In genomic region chr19:45885556-45886426, GRCh38 we compare ENCODE assay signal across 8 cellular contexts. TPM values are rescaled to one million over a fixed set of nuclear protein-coding genes. Genes with fewer than 3 reads are reported as not detected.
A peak's percentile ranks its signal among the peaks of the same experiment; 100 is the strongest.
DNase-seq lines count a peak whose midpoint lies in the region; ATAC-seq, FAIRE-seq and TF ChIP-seq lines count a peak whose summit lies in the region.

Gene IRF2BP1, minus strand, starts transcription at chr19:45886141. Its CDS starts 367 bp downstream, at chr19:45885774.

- peak within 1 kb of the TSS; percentile 97 for H3K27ac ChIP-seq in smooth muscle cell (ENCODE audit: low read depth)

- DNase-seq in A172 (ENCODE audit: low spot score) (peak; percentile 68), NCI-H345 (lab: John Stamatoyannopoulos, UW) (peak; percentile 86), WTC11 (ENCODE audit: low spot score) (peak; percentile 93), bronchial epithelial cell (ENCODE audit: low read depth) (peak; percentile 83), immature natural killer cell (peak; percentile 88 to 91 (median 90)), smooth muscle cell (lab: John Stamatoyannopoulos, UW; ENCODE audit: unreplicated experiment) (peak; percentile 83)

- H3K36me3 Mint-ChIP-seq in WTC11 (no peaks in the 10 kb centered on the region), immature natural killer cell (peaks cover 0 to 4% (median 3%) of the 10 kb centered on the region in 3 donors)

- H3K4me3 Mint-ChIP-seq in WTC11 (peak within 1 kb of the TSS; percentile 94), immature natural killer cell (peak within 1 kb of the TSS; percentile 96 to 100 (median 97))

- CTCF ChIA-PET in WTC11 (lab: Charles Lee): interaction anchor here (0.7 to 8.5 kb wide), 15 partner anchors 17 to 208 kb away, joined by 3 to 212 read pairs (median 6); partner anchors contain the start of genes DMWD, FOXA3, MYPOP and RSPH6A

- H3K27me3 Mint-ChIP-seq in WTC11 (ENCODE audit: low read depth) (no peaks in the 10 kb centered on the region), immature natural killer cell (ENCODE audit: low read depth in 3 of 3) (peaks cover 4 to 13% (median 9%) of the 10 kb centered on the region in 3 donors)

- H4K20me1 ChIP-seq in smooth muscle cell (ENCODE audit: low read depth): peaks cover 23% of the 10 kb centered on the region

- H3K27ac Mint-ChIP-seq in WTC11 (peak within 1 kb of the TSS; percentile 96), immature natural killer cell (peak within 1 kb of the TSS; percentile 94 to 99 (median 96))

- peak; percentile 53 for ATAC-seq in GM18867 (IDR thresholded peaks at IDR 0.05; ENCODE audit: unreplicated experiment)
- ATAC-seq in HG03135 (IDR thresholded peaks at IDR 0.05; ENCODE audit: unreplicated experiment): peak; percentile 49
- ATAC-seq in WTC11: peak; percentile 11

- H3K4me1 ChIP-seq in smooth muscle cell (ENCODE audit: low read depth): peaks cover 20% of the 10 kb centered on the region

- POLR2A ChIA-PET in WTC11 (lab: Charles Lee): interaction anchor here (0.5 to 2.5 kb wide), 10 partner anchors 15 to 371 kb away, joined by 3 to 31 read pairs (median 4); partner anchors contain the start of genes FOXA3, MYPOP, SIX5 and SYMPK

- peak within 1 kb of the TSS; percentile 95 for H2AFZ ChIP-seq in smooth muscle cell (ENCODE audit: low read depth)

- H3K36me3 ChIP-seq in bronchial epithelial cell (ENCODE audit: control insufficient read depth, insufficient read depth, low read length) (peaks cover 2% of the 10 kb centered on the region), smooth muscle cell (ENCODE audit: low read depth) (no peaks in the 10 kb centered on the region)

- H3K4me3 ChIP-seq in bronchial epithelial cell (ENCODE audit: low read depth, low read length): peak within 1 kb of the TSS; percentile 62
- peak within 1 kb of the TSS; percentile 67 for H3K4me3 ChIP-seq in smooth muscle cell

- peak within 1 kb of the TSS; percentile 97 for H3K9ac ChIP-seq in smooth muscle cell (ENCODE audit: low read depth)

- no peaks in the 10 kb centered on the region for H3K9me3 ChIP-seq in smooth muscle cell (replicated peaks; ENCODE audit: low read depth)

- H3F3A ChIP-seq in smooth muscle cell (ENCODE audit: low read depth): peaks cover 8% of the 10 kb centered on the region

- H3K27me3 ChIP-seq in bronchial epithelial cell (ENCODE audit: control insufficient read depth, insufficient read depth, low read length) (no peaks in the 10 kb centered on the region), smooth muscle cell (ENCODE audit: low read depth) (no peaks in the 10 kb centered on the region)

- peaks cover 29% of the 10 kb centered on the region for H3K4me1 Mint-ChIP-seq in WTC11
- H3K4me1 Mint-ChIP-seq in immature natural killer cell: peaks cover 22 to 27% of the 10 kb centered on the region in 2 donors

- peak within 1 kb of the TSS; percentile 89 for H3K4me2 ChIP-seq in smooth muscle cell

- FAIRE-seq in bronchial epithelial cell (lab: Jason Lieb, UNC): no peak

- no peak for TF ChIP-seq CTCF in WTC11 (IDR thresholded peaks at IDR 0.05)
- TF ChIP-seq CTCF in bronchial epithelial cell (IDR thresholded peaks at IDR 0.05; ENCODE audit: insufficient read depth, low read length, severe bottlenecking): no peak
- TF ChIP-seq CTCF in smooth muscle cell (IDR thresholded peaks at IDR 0.05; ENCODE audit: borderline replicate concordance, insufficient read depth, poor library complexity, severe bottlenecking): no peak

- under 1% methylated on average over 56 of the region's 107 CpGs for WGBS in smooth muscle cell (ENCODE audit: low lambda C conversion rate)

- H3K9me3 Mint-ChIP-seq in WTC11 (no peaks in the 10 kb centered on the region), immature natural killer cell (no peaks in the 10 kb centered on the region)

- peaks cover 18% of the 10 kb centered on the region for H3K79me2 ChIP-seq in smooth muscle cell (ENCODE audit: low read depth)

TF ChIP-seq in WTC11, 78 proteins besides CTCF, POLR2A, EP300 and RAD21 (continues in another document):
- TF ChIP-seq FOXP4 (CRISPR knock-in tag; IDR thresholded peaks at IDR 0.05) (no peak), E2F5 (CRISPR knock-in tag; IDR thresholded peaks at IDR 0.05) (no peak), USF2 (CRISPR knock-in tag; IDR thresholded peaks at IDR 0.05) (no peak), ZNF396 (CRISPR knock-in tag; IDR thresholded peaks at IDR 0.05; ENCODE audit: borderline replicate concordance) (no peak), ZNF317 (CRISPR knock-in tag; IDR thresholded peaks at IDR 0.05; ENCODE audit: borderline replicate concordance, low read depth) (no peak), ZNF281 (CRISPR knock-in tag; IDR thresholded peaks at IDR 0.05) (no peak), ZNF425 (CRISPR knock-in tag; conservative IDR thresholded peaks at IDR 0.05) (no peak), ATF3 (CRISPR knock-in tag; conservative IDR thresholded peaks at IDR 0.05) (no peak; the same call in 1 of the 2 replicates)

RNA-seq across cellular contexts. Expression of gene IRF2BP1, which starts in this region (rescaled TPM):
- total RNA-seq in A172 (2014; rRNA removed; shearing (Covaris generic)): 16.2 and 24.6 TPM in 2 replicates
- 29.8 to 32.3 TPM (median 30.3 TPM) in 3 replicates for total RNA-seq in WTC11 (2021)
- 11.3 and 11.8 TPM in 2 replicates for total RNA-seq in bronchial epithelial cell
- polyA plus RNA-seq in immature natural killer cell: 1 to 10 TPM; 3.4 to 9.4 (median 7.0) TPM
- 10.4 and 19.0 TPM in 2 replicates for total RNA-seq in smooth muscle cell
- 11.2 and 12.9 TPM in 2 replicates for polyA plus RNA-seq in smooth muscle cell

Comparison
In these comparisons a context has a peak if more than half of its experiments do, and no peak if none do; other contexts are left out.
1. Peak in every context shown above with its lines: DNase-seq, ATAC-seq, H3K4me3 ChIP-seq and H3K27ac ChIP-seq.